8 cellular contexts compared by ENCODE assay signal in the genomic region with DNA sequence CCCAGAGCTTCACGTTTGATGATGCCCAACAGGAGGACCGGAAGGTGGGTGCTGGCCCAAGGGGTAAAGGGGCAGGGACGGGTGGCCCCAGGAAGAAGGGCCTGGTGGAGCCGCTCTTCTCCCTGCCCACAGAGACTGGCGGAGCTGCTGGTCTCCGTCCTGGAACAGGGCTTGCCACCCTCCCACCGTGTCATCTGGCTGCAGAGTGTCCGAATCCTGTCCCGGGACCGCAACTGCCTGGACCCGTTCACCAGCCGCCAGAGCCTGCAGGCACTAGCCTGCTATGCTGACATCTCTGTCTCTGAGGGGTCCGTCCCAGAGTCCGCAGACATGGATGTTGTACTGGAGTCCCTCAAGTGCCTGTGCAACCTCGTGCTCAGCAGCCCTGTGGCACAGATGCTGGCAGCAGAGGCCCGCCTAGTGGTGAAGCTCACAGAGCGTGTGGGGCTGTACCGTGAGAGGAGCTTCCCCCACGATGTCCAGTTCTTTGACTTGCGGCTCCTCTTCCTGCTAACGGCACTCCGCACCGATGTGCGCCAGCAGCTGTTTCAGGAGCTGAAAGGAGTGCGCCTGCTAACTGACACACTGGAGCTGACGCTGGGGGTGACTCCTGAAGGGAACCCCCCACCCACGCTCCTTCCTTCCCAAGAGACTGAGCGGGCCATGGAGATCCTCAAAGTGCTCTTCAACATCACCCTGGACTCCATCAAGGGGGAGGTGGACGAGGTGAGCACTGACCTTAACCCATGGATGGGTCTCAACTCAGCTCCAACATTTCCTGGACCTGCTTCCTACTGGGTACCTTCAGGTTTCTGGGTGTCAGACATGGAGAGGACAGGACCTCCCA. TPM values are rescaled to one million over a fixed set of nuclear protein-coding genes. Genes with fewer than 3 reads are reported as not detected.
A peak's percentile ranks its signal among the peaks of the same experiment; 100 is the strongest.
DNase-seq lines count a peak whose midpoint lies in the region; ATAC-seq, FAIRE-seq and TF ChIP-seq lines count a peak whose summit lies in the region.

No MANE protein-coding gene starts in this region.

- H3K36me3 ChIP-seq in mucosa of descending colon (ENCODE audit: low read depth), result peaks cover 4% of the 10 kb centered on the region

- no peak for FAIRE-seq in frontal cortex (lab: Jason Lieb, UNC)

- DNase-seq in AG09309 (ENCODE audit: low read depth) (no peak), caudate nucleus (lab: John Stamatoyannopoulos, UW) (no peak), mucosa of descending colon (peak in 1 of 3 donors; percentile 70), frontal cortex (ENCODE audit: low spot score in 2 of 2) (no peak), nucleus accumbens (lab: John Stamatoyannopoulos, UW) (no peak), OCI-M2 (lab: John Stamatoyannopoulos, UW; ENCODE audit: unreplicated experiment) (no peak)

- peak overlapping the region; percentile 95 for H3K27ac ChIP-seq in caudate nucleus (ENCODE audit: low read depth, low read length)

- no peak for TF ChIP-seq EP300 in Ishikawa (IDR thresholded peaks at IDR 0.05; ENCODE audit: borderline replicate concordance)

- H3K4me1 ChIP-seq in mucosa of descending colon (ENCODE audit: low read depth), result peaks cover 21% of the 10 kb centered on the region

- ATAC-seq in mucosa of descending colon (no peak), GM19455 (IDR thresholded peaks at IDR 0.05; ENCODE audit: unreplicated experiment) (no peak)

- H3K4me3 ChIP-seq in AG09309 (ENCODE audit: control insufficient read depth, low read depth, low read length) (peak overlapping the region; percentile 91), mucosa of descending colon (peak overlapping the region; percentile 62)

- TF ChIP-seq RAD21 in Ishikawa (IDR thresholded peaks at IDR 0.05; ENCODE audit: low read depth), result no peak

- no peak for TF ChIP-seq CTCF in AG09309 (IDR thresholded peaks at IDR 0.05; ENCODE audit: control insufficient read depth, insufficient read depth, low read depth, low read length, missing control alignments)
- TF ChIP-seq CTCF in mucosa of descending colon (IDR thresholded peaks at IDR 0.05), result no peak

- H3K9me3 ChIP-seq in mucosa of descending colon, result no peaks in the 10 kb centered on the region

- intact Hi-C loops in mucosa of descending colon (cut with DNase I, micrococcal nuclease), result no loop called here

TF ChIP-seq in Ishikawa, 13 proteins besides CTCF, POLR2A, EP300 and RAD21:
- TF ChIP-seq, protein P1, sequence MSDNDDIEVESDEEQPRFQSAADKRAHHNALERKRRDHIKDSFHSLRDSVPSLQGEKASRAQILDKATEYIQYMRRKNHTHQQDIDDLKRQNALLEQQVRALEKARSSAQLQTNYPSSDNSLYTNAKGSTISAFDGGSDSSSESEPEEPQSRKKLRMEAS (IDR thresholded peaks at IDR 0.05), result peak; percentile 25; the same call in 1 of the 2 replicates
- TF ChIP-seq YY1 (IDR thresholded peaks at IDR 0.05; ENCODE audit: low read depth) (no peak), TEAD4 (IDR thresholded peaks at IDR 0.05) (no peak)

RNA-seq across cellular contexts. Expression of a gene that starts 2.0 kb away (rescaled TPM):
- 10 to 100 TPM; 75.1 to 93.1 (median 82.2) TPM for total RNA-seq in mucosa of descending colon
- total RNA-seq in frontal cortex, result 135 TPM

RNA-seq across cellular contexts. Expression of a gene that starts 2.3 kb away (rescaled TPM):
- total RNA-seq in mucosa of descending colon, result 10 to 100 TPM; 51.5 to 59.9 (median 55.8) TPM
- 5.3 TPM for total RNA-seq in frontal cortex

RNA-seq across cellular contexts. Expression of a gene that starts 16.6 kb away (rescaled TPM):
- total RNA-seq in mucosa of descending colon (not detected), frontal cortex (not detected)

RNA-seq across cellular contexts. Expression of a gene that starts 26.6 kb away (rescaled TPM):
- total RNA-seq in mucosa of descending colon, result 10 to 100 TPM; 19.3 to 22.1 (median 22.0) TPM
- total RNA-seq in frontal cortex, result 12.6 TPM

RNA-seq across cellular contexts. Expression of a gene that starts 27.3 kb away (rescaled TPM):
- total RNA-seq in mucosa of descending colon, result 100 to 1,000 TPM in 1 of 3 donors, 10 to 100 TPM in 2; 92.6 to 110 (median 96.4) TPM
- total RNA-seq in frontal cortex, result 102 TPM
